Comparison of ENCODE assay signal across 28 cellular contexts in genomic region chr6:67237276-67237675, GRCh38.
DNase-seq lines count a peak whose midpoint lies in the region; ATAC-seq, FAIRE-seq and TF ChIP-seq lines count a peak whose summit lies in the region.
"Had no signal": no experiment of that assay in that cellular context is flagged by ENCODE, and none has a peak within 500 bp of the region (broad histone marks: within the 10 kb centered on the region; RNA-seq: fewer than 3 reads in every experiment).

No MANE protein-coding gene starts in this region.

- no peaks in the 10 kb centered on the region for H3K36me3 Mint-ChIP-seq in glutamatergic neuron (ENCODE audit: unreplicated experiment)
- H3K36me3 Mint-ChIP-seq: CD14-positive monocyte; CD4-positive, alpha-beta memory T cell; CD4-positive, CD25-positive, alpha-beta regulatory T cell; CD8-positive, alpha-beta memory T cell had no signal

- H3K4me2 ChIP-seq in A549, result no peak overlapping the region
- H3K4me2 ChIP-seq: BLaER1 had no signal

- no peaks in the 10 kb centered on the region for H3K4me1 ChIP-seq in A549
- H3K4me1 ChIP-seq: BE2C, BLaER1 had no signal

- POLR2A ChIA-PET in A549 (lab: Yijun Ruan, JAX), result no interaction called here

- H3K4me3 Mint-ChIP-seq in stimulated activated naive CD8-positive, alpha-beta T cell treated with anti-CD3 and anti-CD28 coated beads, Interleukin-15, amount 100 ng/mL, for 72 hours, result no peak overlapping the region
- H3K4me3 Mint-ChIP-seq in glutamatergic neuron (ENCODE audit: unreplicated experiment), result no peak overlapping the region
- H3K4me3 Mint-ChIP-seq: CD14-positive monocyte; CD4-positive, alpha-beta memory T cell; CD4-positive, CD25-positive, alpha-beta regulatory T cell; CD8-positive, alpha-beta memory T cell had no signal

- TF ChIP-seq RAD21 in A549 (conservative IDR thresholded peaks at IDR 0.05 in 1 of 2, IDR thresholded peaks at IDR 0.05 in 1 of 2), result no peak

- intact Hi-C loops in posterior cingulate gyrus (cut with DNase I), result no loop called here

- CTCF ChIA-PET in A549 (lab: Yijun Ruan, JAX), result no interaction called here

- no peak for DNase-seq in A549 (ENCODE audit: low read depth in 1 of 2, low spot score in 1 of 2)
- no peak for DNase-seq in RCC 7860 (ENCODE audit: low spot score)
- DNase-seq in posterior cingulate gyrus, result no peak
- no peak for DNase-seq in stimulated activated naive CD8-positive, alpha-beta T cell treated with anti-CD3 and anti-CD28 coated beads, Interleukin-15, amount 100 ng/mL, for 72 hours
- DNase-seq in glutamatergic neuron, result no peak
- DNase-seq: 8988T; ACHN; BE2C; C1 segment of cervical spinal cord; CD4-positive, alpha-beta memory T cell; CD4-positive, CD25-positive, alpha-beta regulatory T cell; CD8-positive, alpha-beta memory T cell; COR-L47; DMS 273 treated with DMSO at 0.1 percent for 48 hours; DMS153; DMS53; DMS79; DND-41; EL; GDM1 had no signal

- no peaks in the 10 kb centered on the region for H3K4me1 Mint-ChIP-seq in stimulated activated naive CD8-positive, alpha-beta T cell treated with anti-CD3 and anti-CD28 coated beads, Interleukin-15, amount 100 ng/mL, for 72 hours
- H3K4me1 Mint-ChIP-seq in glutamatergic neuron (ENCODE audit: low read depth, unreplicated experiment), result no peaks in the 10 kb centered on the region
- H3K4me1 Mint-ChIP-seq: CD14-positive monocyte; CD4-positive, alpha-beta memory T cell; CD4-positive, CD25-positive, alpha-beta regulatory T cell; CD8-positive, alpha-beta memory T cell had no signal

- H3K9me3 ChIP-seq in A549, result no peaks in the 10 kb centered on the region
- H3K9me3 ChIP-seq: BE2C, BLaER1 had no signal

- no peak overlapping the region for H3K27ac ChIP-seq in A549
- H3K27ac ChIP-seq: BLaER1 had no signal

- no peak overlapping the region for H3K27ac Mint-ChIP-seq in stimulated activated naive CD8-positive, alpha-beta T cell treated with anti-CD3 and anti-CD28 coated beads, Interleukin-15, amount 100 ng/mL, for 72 hours
- H3K27ac Mint-ChIP-seq in glutamatergic neuron (ENCODE audit: unreplicated experiment), result no peak overlapping the region
- H3K27ac Mint-ChIP-seq: CD14-positive monocyte; CD4-positive, alpha-beta memory T cell; CD4-positive, CD25-positive, alpha-beta regulatory T cell had no signal

- no peak for TF ChIP-seq CTCF in A549 (IDR thresholded peaks at IDR 0.05)
- TF ChIP-seq CTCF in glutamatergic neuron (IDR thresholded peaks at IDR 0.05; ENCODE audit: partially characterized antibody, unreplicated experiment), result no peak

- H3K4me3 ChIP-seq in A549, result no peak overlapping the region
- H3K4me3 ChIP-seq: BLaER1, GM12878 had no signal

- H3K27me3 Mint-ChIP-seq in stimulated activated naive CD8-positive, alpha-beta T cell treated with anti-CD3 and anti-CD28 coated beads, Interleukin-15, amount 100 ng/mL, for 72 hours, result no peaks in the 10 kb centered on the region
- H3K27me3 Mint-ChIP-seq in glutamatergic neuron (ENCODE audit: unreplicated experiment), result no peaks in the 10 kb centered on the region
- H3K27me3 Mint-ChIP-seq: CD4-positive, alpha-beta memory T cell; CD4-positive, CD25-positive, alpha-beta regulatory T cell; CD8-positive, alpha-beta memory T cell had no signal

- FAIRE-seq in A204.1 (lab: Jason Lieb, UNC) (peak; percentile 74), A549 (lab: Jason Lieb, UNC) (no peak), RCC 7860 (lab: Jason Lieb, UNC) (peak; percentile 25), endometrium (lab: Jason Lieb, UNC) (peak; percentile 23)
- FAIRE-seq: GM12878, GM12892, GM18507 had no signal

- 12% methylated on average over 1 of the region's 1 CpG for WGBS in A549 (ENCODE audit: missing lambda C conversion rate)

- ATAC-seq in A549 (no peak), GM19467 (IDR thresholded peaks at IDR 0.05; ENCODE audit: unreplicated experiment) (no peak)
- no peak for ATAC-seq in stimulated activated naive CD8-positive, alpha-beta T cell treated with anti-CD3 and anti-CD28 coated beads, Interleukin-15, amount 100 ng/mL, for 72 hours
- ATAC-seq: GM12878 had no signal

- peaks cover 5 to 7% of the 10 kb centered on the region in 2 donors for H3K9me3 Mint-ChIP-seq in stimulated activated naive CD8-positive, alpha-beta T cell treated with anti-CD3 and anti-CD28 coated beads, Interleukin-15, amount 100 ng/mL, for 72 hours
- no peaks in the 10 kb centered on the region for H3K9me3 Mint-ChIP-seq in glutamatergic neuron (ENCODE audit: unreplicated experiment)

- TF ChIP-seq POLR2A in A549 (IDR thresholded peaks at IDR 0.05; ENCODE audit: low read length), result no peak

- TF ChIP-seq EP300 in A549 (IDR thresholded peaks at IDR 0.05), result no peak

TF ChIP-seq in A549, 52 proteins besides CTCF, POLR2A, EP300 and RAD21:
- TF ChIP-seq MAFK (IDR thresholded peaks at IDR 0.05; ENCODE audit: partially characterized antibody) (peak; percentile 60), CHD4 (IDR thresholded peaks at IDR 0.05; ENCODE audit: borderline replicate concordance) (no peak), EHMT2 (IDR thresholded peaks at IDR 0.05; ENCODE audit: low read depth) (no peak)
